8 cellular contexts compared by ENCODE assay signal in genomic region chr10:119341236-119342016, GRCh38.
DNase-seq lines count a peak whose midpoint lies in the region; ATAC-seq and TF ChIP-seq lines count a peak whose summit lies in the region.

No MANE protein-coding gene starts in this region.

- WGBS in thyroid gland, 2 donors, result 91 to 92% methylated on average over 11 of the region's 11 CpGs

- no peaks in the 10 kb centered on the region for H3K9me3 ChIP-seq in thyroid gland

- CTCF ChIA-PET in activated CD4-positive, alpha-beta T cell treated with anti-CD3 and anti-CD28 coated beads, Interleukin-2, amount 10 ng/mL, durations not matched to agents 7 days and 5 days (lab: Charles Lee), result interaction anchor here (1.0 kb wide), 1 partner anchor 11 kb away, joined by 3 read pairs; no protein-coding TSS in a partner anchor

- H3K27ac Mint-ChIP-seq in activated CD4-positive, alpha-beta T cell treated with anti-CD3 and anti-CD28 coated beads, Interleukin-2, amount 10 ng/mL, durations not matched to agents 7 days and 5 days, result no peak overlapping the region
- H3K27ac Mint-ChIP-seq in endothelial cell (ENCODE audit: unreplicated experiment) (peak overlapping the region; percentile 54), progenitor cell of endocrine pancreas (peak overlapping the region; percentile 8)

- peaks cover 25% of the 10 kb centered on the region for H3K4me1 Mint-ChIP-seq in activated CD4-positive, alpha-beta T cell treated with anti-CD3 and anti-CD28 coated beads, Interleukin-2, amount 10 ng/mL, durations not matched to agents 7 days and 5 days
- peaks cover 56% of the 10 kb centered on the region for H3K4me1 Mint-ChIP-seq in endothelial cell (ENCODE audit: unreplicated experiment)
- H3K4me1 Mint-ChIP-seq in progenitor cell of endocrine pancreas (ENCODE audit: low read depth), result peaks cover 10% of the 10 kb centered on the region

- H3K36me3 ChIP-seq in thyroid gland, result no peaks in the 10 kb centered on the region

- POLR2A ChIA-PET in activated CD4-positive, alpha-beta T cell treated with anti-CD3 and anti-CD28 coated beads, Interleukin-2, amount 10 ng/mL, durations not matched to agents 7 days and 5 days (lab: Charles Lee), result no interaction called here

- no peaks in the 10 kb centered on the region for H3K9me3 Mint-ChIP-seq in activated CD4-positive, alpha-beta T cell treated with anti-CD3 and anti-CD28 coated beads, Interleukin-2, amount 10 ng/mL, durations not matched to agents 7 days and 5 days
- H3K9me3 Mint-ChIP-seq in endothelial cell (ENCODE audit: unreplicated experiment) (no peaks in the 10 kb centered on the region), progenitor cell of endocrine pancreas (ENCODE audit: low read depth) (no peaks in the 10 kb centered on the region)

- no peak for TF ChIP-seq CTCF in endothelial cell (IDR thresholded peaks at IDR 0.05; ENCODE audit: unreplicated experiment)
- no peak for TF ChIP-seq CTCF in progenitor cell of endocrine pancreas (IDR thresholded peaks at IDR 0.05; ENCODE audit: unreplicated experiment)
- no peak for TF ChIP-seq CTCF in thyroid gland (IDR thresholded peaks at IDR 0.05)

- H3K27ac ChIP-seq in thyroid gland, result peak overlapping the region in 1 of 3 donors; percentile 26

- H3K4me3 Mint-ChIP-seq in activated CD4-positive, alpha-beta T cell treated with anti-CD3 and anti-CD28 coated beads, Interleukin-2, amount 10 ng/mL, durations not matched to agents 7 days and 5 days, result no peak overlapping the region
- H3K4me3 Mint-ChIP-seq in endothelial cell (ENCODE audit: unreplicated experiment) (no peak overlapping the region), progenitor cell of endocrine pancreas (ENCODE audit: low read depth) (no peak overlapping the region)

- ATAC-seq in GM18868 (IDR thresholded peaks at IDR 0.05; ENCODE audit: unreplicated experiment) (peak; percentile 70), HG02623 (IDR thresholded peaks at IDR 0.05; ENCODE audit: unreplicated experiment) (no peak)

- peaks cover 6% of the 10 kb centered on the region for H3K36me3 Mint-ChIP-seq in activated CD4-positive, alpha-beta T cell treated with anti-CD3 and anti-CD28 coated beads, Interleukin-2, amount 10 ng/mL, durations not matched to agents 7 days and 5 days (ENCODE audit: low read depth)
- H3K36me3 Mint-ChIP-seq in endothelial cell (ENCODE audit: low read depth, unreplicated experiment) (peaks cover 61% of the 10 kb centered on the region), progenitor cell of endocrine pancreas (ENCODE audit: insufficient read depth) (peaks cover 5% of the 10 kb centered on the region)

- H3K27me3 ChIP-seq in thyroid gland, result no peaks in the 10 kb centered on the region

- TF ChIP-seq POLR2A in thyroid gland (IDR thresholded peaks at IDR 0.05), result no peak

- peak; percentile 29 for DNase-seq in activated CD4-positive, alpha-beta T cell treated with anti-CD3 and anti-CD28 coated beads, Interleukin-2, amount 10 ng/mL, durations not matched to agents 7 days and 5 days
- DNase-seq in endothelial cell (ENCODE audit: low spot score) (no peak), progenitor cell of endocrine pancreas (ENCODE audit: low spot score, unreplicated experiment) (no peak), thyroid gland (no peak), NCI-H345 treated with DMSO at 0.1 percent for 48 hours (lab: John Stamatoyannopoulos, UW; ENCODE audit: unreplicated experiment) (no peak), foreskin melanocyte (no peak)

- intact Hi-C loops in thyroid gland (cut with DNase I), result no loop called here

- H3K4me1 ChIP-seq in thyroid gland, result peaks cover 9 to 30% of the 10 kb centered on the region in 2 donors

- no peaks in the 10 kb centered on the region for H3K27me3 Mint-ChIP-seq in activated CD4-positive, alpha-beta T cell treated with anti-CD3 and anti-CD28 coated beads, Interleukin-2, amount 10 ng/mL, durations not matched to agents 7 days and 5 days
- H3K27me3 Mint-ChIP-seq in endothelial cell (ENCODE audit: unreplicated experiment) (peaks cover 34% of the 10 kb centered on the region), progenitor cell of endocrine pancreas (no peaks in the 10 kb centered on the region)

- H3K4me3 ChIP-seq in thyroid gland (replicated peaks in 1 of 3), result no peak overlapping the region
